Comparison of ENCODE assay signal across 14 cellular contexts in genomic region chr1:50979964-50980363, GRCh38. TPM values are rescaled to one million over a fixed set of nuclear protein-coding genes. Genes with fewer than 3 reads are reported as not detected.
A peak's percentile ranks its signal among the peaks of the same experiment; 100 is the strongest.
DNase-seq lines count a peak whose midpoint lies in the region; ATAC-seq and TF ChIP-seq lines count a peak whose summit lies in the region.
"Had no signal": no experiment of that assay in that cellular context is flagged by ENCODE, and none has a peak within 500 bp of the region (broad histone marks: within the 10 kb centered on the region; RNA-seq: fewer than 3 reads in every experiment).

No MANE protein-coding gene starts in this region.

- peaks cover 9% of the 10 kb centered on the region for H3K36me3 ChIP-seq in WERI-Rb-1
- no peaks in the 10 kb centered on the region for H3K36me3 ChIP-seq in rectal smooth muscle tissue (ENCODE audit: control insufficient read depth, insufficient read depth, low read length)
- H3K36me3 ChIP-seq: left lung, suprapubic skin had no signal

- H3K4me1 Mint-ChIP-seq in activated CD4-positive, alpha-beta T cell treated with anti-CD3 and anti-CD28 coated beads for 36 hours, result peaks cover 18% of the 10 kb centered on the region

- peak overlapping the region; percentile 99 for H3K27ac ChIP-seq in WERI-Rb-1
- peak overlapping the region; percentile 56 for H3K27ac ChIP-seq in rectal smooth muscle tissue (ENCODE audit: low read depth, low read length)
- H3K27ac ChIP-seq: suprapubic skin had no signal

- H3K4me1 ChIP-seq in rectal smooth muscle tissue (ENCODE audit: control insufficient read depth, insufficient read depth, low read length), result peaks cover 3% of the 10 kb centered on the region

- H3K27ac Mint-ChIP-seq in activated CD4-positive, alpha-beta T cell treated with anti-CD3 and anti-CD28 coated beads for 36 hours, result no peak overlapping the region

- no peak for ATAC-seq in activated CD4-positive, alpha-beta T cell treated with anti-CD3 and anti-CD28 coated beads for 36 hours
- ATAC-seq: effector memory CD8-positive, alpha-beta T cell; left lung had no signal

- no peak overlapping the region for H3K4me3 Mint-ChIP-seq in activated CD4-positive, alpha-beta T cell treated with anti-CD3 and anti-CD28 coated beads for 36 hours

- H3K9me3 ChIP-seq in WERI-Rb-1 (ENCODE audit: severe bottlenecking), result no peaks in the 10 kb centered on the region
- H3K9me3 ChIP-seq: left lung, suprapubic skin had no signal

- TF ChIP-seq CTCF in GM12875 (IDR thresholded peaks at IDR 0.05; ENCODE audit: borderline replicate concordance, insufficient read depth, low read depth, low read length) (no peak), WERI-Rb-1 (IDR thresholded peaks at IDR 0.05; ENCODE audit: low read depth, low read length) (no peak)

- POLR2A ChIA-PET in activated CD4-positive, alpha-beta T cell treated with anti-CD3 and anti-CD28 coated beads for 36 hours (lab: Charles Lee), result no interaction called here

- H3K4me3 ChIP-seq in GM12875 (ENCODE audit: low read depth, low read length), result peak overlapping the region; percentile 8
- peak overlapping the region; percentile 91 for H3K4me3 ChIP-seq in WERI-Rb-1 (ENCODE audit: low read depth, low read length)
- no peak overlapping the region for H3K4me3 ChIP-seq in rectal smooth muscle tissue (ENCODE audit: low read length)
- H3K4me3 ChIP-seq: left lung had no signal

- peaks cover 29% of the 10 kb centered on the region for H3K27me3 Mint-ChIP-seq in activated CD4-positive, alpha-beta T cell treated with anti-CD3 and anti-CD28 coated beads for 36 hours
- H3K27me3 Mint-ChIP-seq: effector memory CD8-positive, alpha-beta T cell had no signal

- no peaks in the 10 kb centered on the region for H3K9me3 Mint-ChIP-seq in activated CD4-positive, alpha-beta T cell treated with anti-CD3 and anti-CD28 coated beads for 36 hours (ENCODE audit: low read depth)
- H3K9me3 Mint-ChIP-seq: effector memory CD8-positive, alpha-beta T cell had no signal

- no peak overlapping the region for H3K9ac ChIP-seq in rectal smooth muscle tissue (ENCODE audit: low read length)

- DNase-seq in NCI-H1694 treated with DMSO at 0.1 percent for 48 hours (lab: John Stamatoyannopoulos, UW) (peak; percentile 81), NCI-H1694 (lab: John Stamatoyannopoulos, UW) (no peak), WERI-Rb-1 (no peak), GM19238 (ENCODE audit: insufficient read length, low spot score) (no peak), C1 segment of cervical spinal cord (lab: John Stamatoyannopoulos, UW) (no peak)
- no peak for DNase-seq in activated CD4-positive, alpha-beta T cell treated with anti-CD3 and anti-CD28 coated beads for 36 hours
- DNase-seq: anterior cingulate cortex; effector memory CD8-positive, alpha-beta T cell; left lung; NCI-H1048; nucleus accumbens had no signal

- CTCF ChIA-PET in activated CD4-positive, alpha-beta T cell treated with anti-CD3 and anti-CD28 coated beads for 36 hours (lab: Charles Lee), result interaction anchor here (0.7 to 3.6 kb wide), 3 partner anchors 10 to 53 kb away, joined by 3 to 21 read pairs (median 3); partner anchors contain the start of gene CDKN2C

- intact Hi-C loops in activated CD4-positive, alpha-beta T cell treated with anti-CD3 and anti-CD28 coated beads for 36 hours (cut with DNase I, micrococcal nuclease), result loop anchor here in 1 of 2 experiments (5.0 to 10.0 kb wide), 3 partner anchors 105 to 558 kb away; partner anchors contain the start of gene DMRTA2

- H3K36me3 Mint-ChIP-seq in activated CD4-positive, alpha-beta T cell treated with anti-CD3 and anti-CD28 coated beads for 36 hours (ENCODE audit: low read depth), result peaks cover under 1% of the 10 kb centered on the region

- H3K27me3 ChIP-seq in WERI-Rb-1 (ENCODE audit: insufficient read depth, low read depth, severe bottlenecking), result no peaks in the 10 kb centered on the region
- no peaks in the 10 kb centered on the region for H3K27me3 ChIP-seq in rectal smooth muscle tissue (ENCODE audit: control insufficient read depth, insufficient read depth, low read length)
- H3K27me3 ChIP-seq: suprapubic skin had no signal

RNA-seq across cellular contexts. Expression of gene CDKN2C, which starts 9.9 kb away (rescaled TPM):
- 10 to 100 TPM in 1 of 2 experiments, 1 to 10 TPM in 1; 9.2 to 12.0 TPM for total RNA-seq in activated CD4-positive, alpha-beta T cell treated with anti-CD3 and anti-CD28 coated beads for 36 hours

RNA-seq across cellular contexts. Expression of gene FAF1, which starts 19.9 kb away (rescaled TPM):
- 10 to 100 TPM; 64.5 to 73.1 TPM for total RNA-seq in activated CD4-positive, alpha-beta T cell treated with anti-CD3 and anti-CD28 coated beads for 36 hours
